Comparison of ENCODE assay signal across 8 cellular contexts in genomic region chr15:40941528-40942336, GRCh38. TPM values are rescaled to one million over a fixed set of nuclear protein-coding genes. Genes with fewer than 3 reads are reported as not detected.
DNase-seq lines count a peak whose midpoint lies in the region; ATAC-seq and TF ChIP-seq lines count a peak whose summit lies in the region.

No MANE protein-coding gene starts in this region.

- no peak overlapping the region for H2BK120ac ChIP-seq in mesendoderm (ENCODE audit: low read depth, low read length)

- H3K36me3 ChIP-seq in endocrine pancreas (ENCODE audit: control insufficient read depth, insufficient read depth, low read length) (no peaks in the 10 kb centered on the region), mesendoderm (ENCODE audit: control insufficient read depth, insufficient read depth, low read length) (no peaks in the 10 kb centered on the region)

- peak overlapping the region; percentile 73 for H3K4me3 Mint-ChIP-seq in activated CD8-positive, alpha-beta T cell treated with anti-CD3 and anti-CD28 coated beads, Interleukin-2, amount 10 ng/mL, durations not matched to agents 7 days and 5 days

- no peak overlapping the region for H2BK5ac ChIP-seq in mesendoderm (ENCODE audit: low read length)

- no peaks in the 10 kb centered on the region for H3K36me3 Mint-ChIP-seq in activated CD8-positive, alpha-beta T cell treated with anti-CD3 and anti-CD28 coated beads, Interleukin-2, amount 10 ng/mL, durations not matched to agents 7 days and 5 days (ENCODE audit: low read depth)

- no peaks in the 10 kb centered on the region for H3K9me3 Mint-ChIP-seq in activated CD8-positive, alpha-beta T cell treated with anti-CD3 and anti-CD28 coated beads, Interleukin-2, amount 10 ng/mL, durations not matched to agents 7 days and 5 days (ENCODE audit: insufficient read depth)

- peak overlapping the region; percentile 81 for H3K27ac ChIP-seq in AG04450 (ENCODE audit: low read depth, low read length)
- peak overlapping the region; percentile 4 for H3K27ac ChIP-seq in mesendoderm (ENCODE audit: low read depth, low read length)

- peak overlapping the region; percentile 97 for H3K23ac ChIP-seq in mesendoderm (ENCODE audit: low read length)

- H3K9me3 ChIP-seq in AG04450 (ENCODE audit: control insufficient read depth, insufficient read depth, low read length) = no peaks in the 10 kb centered on the region
- H3K9me3 ChIP-seq in endocrine pancreas (ENCODE audit: control insufficient read depth, low read length) = no peaks in the 10 kb centered on the region

- H3K27ac Mint-ChIP-seq in activated CD8-positive, alpha-beta T cell treated with anti-CD3 and anti-CD28 coated beads, Interleukin-2, amount 10 ng/mL, durations not matched to agents 7 days and 5 days = no peak overlapping the region

- H3K4me1 Mint-ChIP-seq in activated CD8-positive, alpha-beta T cell treated with anti-CD3 and anti-CD28 coated beads, Interleukin-2, amount 10 ng/mL, durations not matched to agents 7 days and 5 days (ENCODE audit: low read depth) = peaks cover 43% of the 10 kb centered on the region

- DNase-seq in AG04450 (ENCODE audit: low read depth, low spot score) = peak; percentile 27
- peak; percentile 94 for DNase-seq in NCI-H69 (lab: John Stamatoyannopoulos, UW)
- DNase-seq in activated CD8-positive, alpha-beta T cell treated with anti-CD3 and anti-CD28 coated beads, Interleukin-2, amount 10 ng/mL, durations not matched to agents 7 days and 5 days = peak; percentile 77
- DNase-seq in mesendoderm = peak; percentile 84
- peak; percentile 57 to 59 for DNase-seq in stimulated activated CD8-positive, alpha-beta memory T cell treated with anti-CD3 and anti-CD28 coated beads, Interleukin-2, amount 100 ng/mL, for 48 hours (ENCODE audit: low read depth in 2 of 2)

- WGBS in mesendoderm (ENCODE audit: extremely low coverage, insufficient coverage, low lambda C conversion rate) = no CpG with 5 or more reads among the region's 92 CpGs

- peak overlapping the region; percentile 65 for H3K18ac ChIP-seq in mesendoderm (ENCODE audit: low read length)

- TF ChIP-seq POLR2A in GM18526 (IDR thresholded peaks at IDR 0.05; ENCODE audit: extremely low read depth, insufficient read length) = peak; percentile 59

- TF ChIP-seq CTCF in AG04450 (IDR thresholded peaks at IDR 0.05; ENCODE audit: low read depth, low read length) = peak; percentile 36; the same call in 1 of the 2 replicates

- no peak overlapping the region for H2BK15ac ChIP-seq in mesendoderm (replicated peaks; ENCODE audit: low read depth)

- H3K56ac ChIP-seq in mesendoderm (ENCODE audit: low read length) = peak overlapping the region; percentile 86

- peak overlapping the region; percentile 57 for H3K4ac ChIP-seq in mesendoderm (ENCODE audit: low read depth, low read length)

- H3K79me2 ChIP-seq in mesendoderm (ENCODE audit: control insufficient read depth, insufficient read depth, low read length) = no peaks in the 10 kb centered on the region

- no peaks in the 10 kb centered on the region for H3K4me1 ChIP-seq in endocrine pancreas (ENCODE audit: control insufficient read depth, insufficient read depth, low read length)
- H3K4me1 ChIP-seq in mesendoderm (ENCODE audit: control insufficient read depth, low read depth, low read length) = peaks cover 1% of the 10 kb centered on the region

- CTCF ChIA-PET in AG04450 (lab: Charles Lee) = interaction anchor here (0.6 to 4.3 kb wide), 41 partner anchors 9 to 303 kb away, joined by 3 to 89 read pairs (median 4); partner anchors contain the start of genes CHAC1 and VPS18
- CTCF ChIA-PET in activated CD8-positive, alpha-beta T cell treated with anti-CD3 and anti-CD28 coated beads, Interleukin-2, amount 10 ng/mL, durations not matched to agents 7 days and 5 days (lab: Charles Lee) = interaction anchor here (0.7 to 5.2 kb wide), 42 partner anchors 12 to 524 kb away, joined by 3 to 97 read pairs (median 4); partner anchors contain the start of genes CHAC1, CHP1, DLL4 and EXD1

- POLR2A ChIA-PET in AG04450 (lab: Yijun Ruan, JAX) = interaction anchor here (0.6 to 3.2 kb wide), 10 partner anchors 11 to 77 kb away, joined by 3 to 29 read pairs (median 4); partner anchors contain the start of gene CHAC1
- POLR2A ChIA-PET in activated CD8-positive, alpha-beta T cell treated with anti-CD3 and anti-CD28 coated beads, Interleukin-2, amount 10 ng/mL, durations not matched to agents 7 days and 5 days (lab: Charles Lee) = interaction anchor here (0.5 to 2.8 kb wide), 5 partner anchors 11 to 391 kb away, joined by 3 to 21 read pairs (median 3); partner anchors contain the start of genes CHAC1 and NUSAP1

- no peak overlapping the region for H4K5ac ChIP-seq in mesendoderm (ENCODE audit: low read length)

- H4K8ac ChIP-seq in mesendoderm (ENCODE audit: low read depth, low read length) = no peak overlapping the region

- peak; percentile 63 for ATAC-seq in HG03095 (IDR thresholded peaks at IDR 0.05; ENCODE audit: unreplicated experiment)
- ATAC-seq in activated CD8-positive, alpha-beta T cell treated with anti-CD3 and anti-CD28 coated beads, Interleukin-2, amount 10 ng/mL, durations not matched to agents 7 days and 5 days = peak; percentile 84

- no peak overlapping the region for H2AK5ac ChIP-seq in mesendoderm (ENCODE audit: low read length)

- H3K27me3 ChIP-seq in AG04450 (ENCODE audit: control insufficient read depth, insufficient read depth, low read length) (no peaks in the 10 kb centered on the region), endocrine pancreas (ENCODE audit: control insufficient read depth, insufficient read depth, low read length) (no peaks in the 10 kb centered on the region), mesendoderm (ENCODE audit: insufficient read depth, low read length, poor library complexity) (no peaks in the 10 kb centered on the region)

- H3K79me1 ChIP-seq in mesendoderm (ENCODE audit: low read length) = no peaks in the 10 kb centered on the region

- H3K9ac ChIP-seq in endocrine pancreas (ENCODE audit: control insufficient read depth, insufficient read depth, low read length) (peak overlapping the region; percentile 76), mesendoderm (ENCODE audit: low read length) (peak overlapping the region; percentile 71)

- no peaks in the 10 kb centered on the region for H3K27me3 Mint-ChIP-seq in activated CD8-positive, alpha-beta T cell treated with anti-CD3 and anti-CD28 coated beads, Interleukin-2, amount 10 ng/mL, durations not matched to agents 7 days and 5 days (ENCODE audit: low read depth)

- peak overlapping the region; percentile 81 for H3K4me2 ChIP-seq in mesendoderm (ENCODE audit: low read length)

- H3K4me3 ChIP-seq in AG04450 (ENCODE audit: low read depth, low read length) = peak overlapping the region; percentile 54
- H3K4me3 ChIP-seq in endocrine pancreas (ENCODE audit: control insufficient read depth, insufficient read depth, low read length) = no peak overlapping the region
- H3K4me3 ChIP-seq in mesendoderm (ENCODE audit: low read length) = no peak overlapping the region

RNA-seq across cellular contexts. Expression of gene CHAC1, which starts 11.5 kb away (rescaled TPM):
- 106 and 154 TPM in 2 replicates for polyA plus RNA-seq in AG04450 (2011; rRNA removed)
- polyA minus RNA-seq in AG04450 (2011; rRNA and poly(A)+ RNA removed) = 147 and 202 TPM in 2 replicates
- 1 to 10 TPM; 8.3 to 8.9 TPM for total RNA-seq in activated CD8-positive, alpha-beta T cell treated with anti-CD3 and anti-CD28 coated beads, Interleukin-2, amount 10 ng/mL, durations not matched to agents 7 days and 5 days
- polyA plus RNA-seq in mesendoderm (2013, experiment 1 of 2) = 28.1 TPM
- polyA plus RNA-seq in mesendoderm (2013, experiment 2 of 2) = 29.2 TPM

RNA-seq across cellular contexts. Expression of gene DLL4, which starts 12.6 kb away (rescaled TPM):
- polyA plus RNA-seq in AG04450 (2011; rRNA removed) = 1.5 and 2.6 TPM in 2 replicates
- polyA minus RNA-seq in AG04450 (2011; rRNA and poly(A)+ RNA removed) = 3.2 and 5.4 TPM in 2 replicates
- not detected for total RNA-seq in activated CD8-positive, alpha-beta T cell treated with anti-CD3 and anti-CD28 coated beads, Interleukin-2, amount 10 ng/mL, durations not matched to agents 7 days and 5 days
- 0.01 TPM for polyA plus RNA-seq in mesendoderm (2013, experiment 1 of 2)
- not detected for polyA plus RNA-seq in mesendoderm (2013, experiment 2 of 2)

RNA-seq across cellular contexts. Expression of gene VPS18, which starts 47.5 kb away (rescaled TPM):
- polyA plus RNA-seq in AG04450 (2011; rRNA removed) = 18.7 and 25.7 TPM in 2 replicates
- 51.0 and 79.5 TPM in 2 replicates for polyA minus RNA-seq in AG04450 (2011; rRNA and poly(A)+ RNA removed)
- 10 to 100 TPM; 17.8 to 18.4 TPM for total RNA-seq in activated CD8-positive, alpha-beta T cell treated with anti-CD3 and anti-CD28 coated beads, Interleukin-2, amount 10 ng/mL, durations not matched to agents 7 days and 5 days
- polyA plus RNA-seq in mesendoderm (2013, experiment 1 of 2) = 11.7 TPM
- polyA plus RNA-seq in mesendoderm (2013, experiment 2 of 2) = 11.5 TPM

Comparison
In these comparisons a context has a peak if more than half of its experiments do, and no peak if none do; other contexts are left out.
1. DNase-seq: peak in every context shown above with its lines; median percentile 94 in NCI-H69; 84 in mesendoderm; 77 in activated CD8-positive, alpha-beta T cell treated with anti-CD3 and anti-CD28 coated beads, Interleukin-2, amount 10 ng/mL, durations not matched to agents 7 days and 5 days; 58 in stimulated activated CD8-positive, alpha-beta memory T cell treated with anti-CD3 and anti-CD28 coated beads, Interleukin-2, amount 100 ng/mL, for 48 hours; 27 in AG04450.